ENCODE assay signal across 2 cellular contexts in the genomic region with DNA sequence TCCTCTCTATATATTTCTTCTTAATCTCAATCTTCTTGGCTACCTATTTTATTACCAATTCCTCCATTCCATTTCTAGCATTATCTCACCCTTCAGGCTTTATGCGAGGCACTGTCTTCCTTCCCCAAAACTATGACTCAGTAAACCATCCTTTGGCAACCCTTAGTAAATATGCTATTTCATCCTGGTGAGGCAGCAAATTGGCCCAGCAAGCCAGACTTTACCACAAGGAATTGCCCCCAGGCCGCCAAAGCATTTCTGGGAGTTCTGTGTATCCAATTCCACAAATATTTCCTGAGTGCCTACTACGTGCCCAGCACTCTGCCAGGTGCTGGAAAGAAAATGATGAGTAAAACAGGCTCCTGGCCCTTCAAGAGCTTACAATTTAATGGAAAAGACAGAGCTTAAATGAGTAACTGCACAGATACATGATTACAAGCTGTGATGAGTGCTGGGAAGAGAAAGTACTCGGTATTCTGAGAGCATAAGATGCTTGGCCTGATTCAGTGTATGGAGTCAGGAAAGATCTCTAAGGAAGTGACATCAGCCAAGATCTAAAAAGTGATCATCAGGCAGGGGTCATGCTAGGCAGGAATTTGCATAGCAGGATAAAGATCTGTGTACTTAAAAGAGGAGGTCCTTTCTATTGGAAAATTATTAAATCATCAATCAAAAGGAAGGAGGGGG.
TF ChIP-seq lines count a peak whose summit lies in the region.

No MANE protein-coding gene starts in this region.

TF ChIP-seq in SK-N-SH, 30 proteins besides CTCF, POLR2A, EP300 and RAD21 (continues in another document):
- TF ChIP-seq FOSL2 (IDR thresholded peaks at IDR 0.05; ENCODE audit: borderline replicate concordance, low read depth): peak; percentile 82
- TF ChIP-seq JUND (IDR thresholded peaks at IDR 0.05): peak; percentile 62
- TF ChIP-seq, protein P1, sequence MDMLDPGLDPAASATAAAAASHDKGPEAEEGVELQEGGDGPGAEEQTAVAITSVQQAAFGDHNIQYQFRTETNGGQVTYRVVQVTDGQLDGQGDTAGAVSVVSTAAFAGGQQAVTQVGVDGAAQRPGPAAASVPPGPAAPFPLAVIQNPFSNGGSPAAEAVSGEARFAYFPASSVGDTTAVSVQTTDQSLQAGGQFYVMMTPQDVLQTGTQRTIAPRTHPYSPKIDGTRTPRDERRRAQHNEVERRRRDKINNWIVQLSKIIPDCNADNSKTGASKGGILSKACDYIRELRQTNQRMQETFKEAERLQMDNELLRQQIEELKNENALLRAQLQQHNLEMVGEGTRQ (IDR thresholded peaks at IDR 0.05; ENCODE audit: borderline replicate concordance, low read depth, low read length): no peak
- TF ChIP-seq, protein P2, sequence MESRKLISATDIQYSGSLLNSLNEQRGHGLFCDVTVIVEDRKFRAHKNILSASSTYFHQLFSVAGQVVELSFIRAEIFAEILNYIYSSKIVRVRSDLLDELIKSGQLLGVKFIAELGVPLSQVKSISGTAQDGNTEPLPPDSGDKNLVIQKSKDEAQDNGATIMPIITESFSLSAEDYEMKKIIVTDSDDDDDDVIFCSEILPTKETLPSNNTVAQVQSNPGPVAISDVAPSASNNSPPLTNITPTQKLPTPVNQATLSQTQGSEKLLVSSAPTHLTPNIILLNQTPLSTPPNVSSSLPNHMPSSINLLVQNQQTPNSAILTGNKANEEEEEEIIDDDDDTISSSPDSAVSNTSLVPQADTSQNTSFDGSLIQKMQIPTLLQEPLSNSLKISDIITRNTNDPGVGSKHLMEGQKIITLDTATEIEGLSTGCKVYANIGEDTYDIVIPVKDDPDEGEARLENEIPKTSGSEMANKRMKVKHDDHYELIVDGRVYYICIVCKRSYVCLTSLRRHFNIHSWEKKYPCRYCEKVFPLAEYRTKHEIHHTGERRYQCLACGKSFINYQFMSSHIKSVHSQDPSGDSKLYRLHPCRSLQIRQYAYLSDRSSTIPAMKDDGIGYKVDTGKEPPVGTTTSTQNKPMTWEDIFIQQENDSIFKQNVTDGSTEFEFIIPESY (IDR thresholded peaks at IDR 0.05; ENCODE audit: borderline replicate concordance, low read depth): no peak
- TF ChIP-seq, protein P3, sequence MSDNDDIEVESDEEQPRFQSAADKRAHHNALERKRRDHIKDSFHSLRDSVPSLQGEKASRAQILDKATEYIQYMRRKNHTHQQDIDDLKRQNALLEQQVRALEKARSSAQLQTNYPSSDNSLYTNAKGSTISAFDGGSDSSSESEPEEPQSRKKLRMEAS (IDR thresholded peaks at IDR 0.05; ENCODE audit: low read depth): no peak; the same call in 1 of the 2 replicates
- no peak for TF ChIP-seq NRF1 (IDR thresholded peaks at IDR 0.05; ENCODE audit: low read depth, low read length)
- TF ChIP-seq, protein P4, sequence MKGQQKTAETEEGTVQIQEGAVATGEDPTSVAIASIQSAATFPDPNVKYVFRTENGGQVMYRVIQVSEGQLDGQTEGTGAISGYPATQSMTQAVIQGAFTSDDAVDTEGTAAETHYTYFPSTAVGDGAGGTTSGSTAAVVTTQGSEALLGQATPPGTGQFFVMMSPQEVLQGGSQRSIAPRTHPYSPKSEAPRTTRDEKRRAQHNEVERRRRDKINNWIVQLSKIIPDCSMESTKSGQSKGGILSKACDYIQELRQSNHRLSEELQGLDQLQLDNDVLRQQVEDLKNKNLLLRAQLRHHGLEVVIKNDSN (IDR thresholded peaks at IDR 0.05; ENCODE audit: borderline replicate concordance, low read depth): no peak
- no peak for TF ChIP-seq EZH2phosphoT487 (IDR thresholded peaks at IDR 0.05; ENCODE audit: borderline replicate concordance, low read depth)
- peak; percentile 88 for TF ChIP-seq TCF12 (IDR thresholded peaks at IDR 0.05)
- no peak for TF ChIP-seq GATA2 (CRISPR knock-in tag; IDR thresholded peaks at IDR 0.05)
- 0 out of 2 replicates have a peak, but pooled peaks have one; percentile 13 for TF ChIP-seq GABPA (IDR thresholded peaks at IDR 0.05; ENCODE audit: low read depth)
- TF ChIP-seq MXI1 (IDR thresholded peaks at IDR 0.05; ENCODE audit: low read depth, low read length): no peak
- TF ChIP-seq TEAD4 (IDR thresholded peaks at IDR 0.05; ENCODE audit: borderline replicate concordance, insufficient read depth): peak; percentile 83
- no peak for TF ChIP-seq RXRA (IDR thresholded peaks at IDR 0.05; ENCODE audit: borderline replicate concordance, low read depth)
- no peak for TF ChIP-seq SMC3 (IDR thresholded peaks at IDR 0.05; ENCODE audit: low read depth, low read length)
- TF ChIP-seq, protein P5, sequence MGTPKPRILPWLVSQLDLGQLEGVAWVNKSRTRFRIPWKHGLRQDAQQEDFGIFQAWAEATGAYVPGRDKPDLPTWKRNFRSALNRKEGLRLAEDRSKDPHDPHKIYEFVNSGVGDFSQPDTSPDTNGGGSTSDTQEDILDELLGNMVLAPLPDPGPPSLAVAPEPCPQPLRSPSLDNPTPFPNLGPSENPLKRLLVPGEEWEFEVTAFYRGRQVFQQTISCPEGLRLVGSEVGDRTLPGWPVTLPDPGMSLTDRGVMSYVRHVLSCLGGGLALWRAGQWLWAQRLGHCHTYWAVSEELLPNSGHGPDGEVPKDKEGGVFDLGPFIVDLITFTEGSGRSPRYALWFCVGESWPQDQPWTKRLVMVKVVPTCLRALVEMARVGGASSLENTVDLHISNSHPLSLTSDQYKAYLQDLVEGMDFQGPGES (IDR thresholded peaks at IDR 0.05; ENCODE audit: low read depth, low read length): no peak
- TF ChIP-seq NFIC (IDR thresholded peaks at IDR 0.05; ENCODE audit: borderline replicate concordance): peak; percentile 83
- no peak for TF ChIP-seq CHD2 (IDR thresholded peaks at IDR 0.05; ENCODE audit: low read length, partially characterized antibody)
- TF ChIP-seq MEF2A (IDR thresholded peaks at IDR 0.05; ENCODE audit: borderline replicate concordance, low read depth): no peak
- TF ChIP-seq TAF1 (IDR thresholded peaks at IDR 0.05; ENCODE audit: borderline replicate concordance, low read depth, low read length): no peak
- TF ChIP-seq, protein P6, sequence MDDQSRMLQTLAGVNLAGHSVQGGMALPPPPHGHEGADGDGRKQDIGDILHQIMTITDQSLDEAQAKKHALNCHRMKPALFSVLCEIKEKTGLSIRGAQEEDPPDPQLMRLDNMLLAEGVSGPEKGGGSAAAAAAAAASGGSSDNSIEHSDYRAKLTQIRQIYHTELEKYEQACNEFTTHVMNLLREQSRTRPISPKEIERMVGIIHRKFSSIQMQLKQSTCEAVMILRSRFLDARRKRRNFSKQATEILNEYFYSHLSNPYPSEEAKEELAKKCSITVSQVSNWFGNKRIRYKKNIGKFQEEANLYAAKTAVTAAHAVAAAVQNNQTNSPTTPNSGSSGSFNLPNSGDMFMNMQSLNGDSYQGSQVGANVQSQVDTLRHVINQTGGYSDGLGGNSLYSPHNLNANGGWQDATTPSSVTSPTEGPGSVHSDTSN (IDR thresholded peaks at IDR 0.05): peak; percentile 47
- TF ChIP-seq RCOR1 (IDR thresholded peaks at IDR 0.05; ENCODE audit: low read length): no peak
- no peak for TF ChIP-seq POLR2AphosphoS5 (IDR thresholded peaks at IDR 0.05; ENCODE audit: low read depth, low read length)
- TF ChIP-seq YY1 (IDR thresholded peaks at IDR 0.05; ENCODE audit: low read depth): no peak
- TF ChIP-seq RFX5 (IDR thresholded peaks at IDR 0.05; ENCODE audit: low read length): no peak
- TF ChIP-seq FOXM1 (IDR thresholded peaks at IDR 0.05; ENCODE audit: low read depth): no peak

TF ChIP-seq in H1, 55 proteins besides CTCF, POLR2A, EP300 and RAD21 (continued from another document):
- TF ChIP-seq CHD1 (IDR thresholded peaks at IDR 0.05; ENCODE audit: low read depth, low read length): no peak
- no peak for TF ChIP-seq TCF12 (IDR thresholded peaks at IDR 0.05; ENCODE audit: low read depth, low read length)
- TF ChIP-seq SAP30 (IDR thresholded peaks at IDR 0.05; ENCODE audit: insufficient read depth, insufficient replicate concordance, low read length): no peak
- TF ChIP-seq POU5F1 (IDR thresholded peaks at IDR 0.05; ENCODE audit: low read depth, low read length): no peak
